Comparison of ENCODE assay signal across 1 cellular context in genomic region chr7:135557455-135558336, GRCh38.
TF ChIP-seq lines count a peak whose summit lies in the region.

NUP205 (plus strand) TSS chr7:135557917; CDS start chr7:135557945, 28 bp downstream.

TF ChIP-seq in K562, 482 proteins besides CTCF, POLR2A, EP300 and RAD21 (continued from another document and continues in another):
- no peak for TF ChIP-seq ID3 (CRISPR knock-in tag; IDR thresholded peaks at IDR 0.05)
- peak; percentile 96 for TF ChIP-seq ID3 (tag; IDR thresholded peaks at IDR 0.05)
- TF ChIP-seq POU5F1 (IDR thresholded peaks at IDR 0.05; ENCODE audit: borderline replicate concordance, low read depth, low read length, partially characterized antibody) = no peak
- TF ChIP-seq HES1 (IDR thresholded peaks at IDR 0.05; ENCODE audit: low read depth) = no peak
- TF ChIP-seq ZFP30 (CRISPR knock-in tag; IDR thresholded peaks at IDR 0.05; ENCODE audit: borderline replicate concordance) = no peak
- TF ChIP-seq SOX6 (IDR thresholded peaks at IDR 0.05) = 0 out of 2 replicates have a peak, but pooled peaks have one; percentile 9
- TF ChIP-seq EP400 (IDR thresholded peaks at IDR 0.05) = peak; percentile 99
- TF ChIP-seq KDM4B (IDR thresholded peaks at IDR 0.05; ENCODE audit: borderline replicate concordance in 2 of 2, low read depth in 1 of 2) = peak in 1 of 2 experiments; percentile 74; a peak in 2 of 4 replicates
- TF ChIP-seq ZNF140 (CRISPR knock-in tag; IDR thresholded peaks at IDR 0.05) = no peak
- TF ChIP-seq ZNF766 (CRISPR knock-in tag; conservative IDR thresholded peaks at IDR 0.05) = peak; percentile 82
- no peak for TF ChIP-seq RBM25 (IDR thresholded peaks at IDR 0.05; ENCODE audit: low read depth, low read length, severe bottlenecking)
- peak; percentile 36; the same call in 1 of the 2 replicates for TF ChIP-seq NFATC3 (IDR thresholded peaks at IDR 0.05)
- TF ChIP-seq ZNF76 (CRISPR knock-in tag; IDR thresholded peaks at IDR 0.05; ENCODE audit: borderline replicate concordance) = peak; percentile 66; the same call in 1 of the 2 replicates
- peak; percentile 92 for TF ChIP-seq PHF20 (IDR thresholded peaks at IDR 0.05; ENCODE audit: partially characterized antibody)
- no peak for TF ChIP-seq IRF1 (CRISPR knock-in tag; IDR thresholded peaks at IDR 0.05; ENCODE audit: borderline replicate concordance)
- TF ChIP-seq HMGXB4 (CRISPR knock-in tag; IDR thresholded peaks at IDR 0.05) = peak; percentile 81
- no peak for TF ChIP-seq MEF2A (IDR thresholded peaks at IDR 0.05; ENCODE audit: control insufficient read depth, low read depth, low read length)
- TF ChIP-seq STAT5B (CRISPR knock-in tag; IDR thresholded peaks at IDR 0.05) = no peak
- peak; percentile 87 for TF ChIP-seq ZNF232 (CRISPR knock-in tag; IDR thresholded peaks at IDR 0.05)
- peak; percentile 92 for TF ChIP-seq POLR2G (IDR thresholded peaks at IDR 0.05; ENCODE audit: low read depth, low read length)
- no peak for TF ChIP-seq ZNF174 (CRISPR knock-in tag; IDR thresholded peaks at IDR 0.05)
- 0 out of 2 replicates have a peak, but pooled peaks have one; percentile 16 for TF ChIP-seq ZNF668 (CRISPR knock-in tag; IDR thresholded peaks at IDR 0.05)
- TF ChIP-seq RBBP5 (IDR thresholded peaks at IDR 0.05; ENCODE audit: borderline replicate concordance, insufficient read depth, low read length, poor library complexity, severe bottlenecking) = peak; percentile 99
- no peak for TF ChIP-seq USF2 (CRISPR knock-in tag; IDR thresholded peaks at IDR 0.05)
- 0 out of 2 replicates have a peak, but pooled peaks have one; percentile 50 for TF ChIP-seq BHLHE40 (IDR thresholded peaks at IDR 0.05; ENCODE audit: low read length)
- peak; percentile 95 for TF ChIP-seq SAP30 (IDR thresholded peaks at IDR 0.05; ENCODE audit: borderline replicate concordance, insufficient read depth, low read depth, low read length, poor library complexity, severe bottlenecking)
- TF ChIP-seq ZBTB5 (IDR thresholded peaks at IDR 0.05) = no peak
- TF ChIP-seq ERF (CRISPR knock-in tag; IDR thresholded peaks at IDR 0.05) = peak; percentile 91; the same call in 1 of the 2 replicates
- TF ChIP-seq RBM34 (IDR thresholded peaks at IDR 0.05; ENCODE audit: borderline replicate concordance, insufficient read depth, low read length) = no peak
- peak; percentile 61 for TF ChIP-seq ZBTB26 (CRISPR knock-in tag; IDR thresholded peaks at IDR 0.05)
- TF ChIP-seq FOXA3 (CRISPR knock-in tag; conservative IDR thresholded peaks at IDR 0.05 in 1 of 2, IDR thresholded peaks at IDR 0.05 in 1 of 2) = no peak
- no peak for TF ChIP-seq SIRT6 (IDR thresholded peaks at IDR 0.05; ENCODE audit: low read depth, low read length)
- TF ChIP-seq SNAPC5 (CRISPR knock-in tag; IDR thresholded peaks at IDR 0.05) = no peak
- TF ChIP-seq ZNF609 (CRISPR knock-in tag; IDR thresholded peaks at IDR 0.05; ENCODE audit: borderline replicate concordance) = no peak; the same call in 1 of the 2 replicates
- peak; percentile 78; the same call in 1 of the 2 replicates for TF ChIP-seq NR2C2 (CRISPR knock-in tag; IDR thresholded peaks at IDR 0.05)
- TF ChIP-seq NR2C2 (tag; IDR thresholded peaks at IDR 0.05) = peak; percentile 86
- TF ChIP-seq KDM2B (CRISPR knock-in tag; IDR thresholded peaks at IDR 0.05) = no peak
- no peak for TF ChIP-seq NFYB (IDR thresholded peaks at IDR 0.05; ENCODE audit: extremely low read depth, insufficient read length)
- no peak for TF ChIP-seq DLX4 (CRISPR knock-in tag; IDR thresholded peaks at IDR 0.05)
- TF ChIP-seq PPARD (CRISPR knock-in tag; IDR thresholded peaks at IDR 0.05) = no peak
- TF ChIP-seq ZBTB33 (CRISPR knock-in tag; IDR thresholded peaks at IDR 0.05) = peak; percentile 83; the same call in 1 of the 2 replicates
- TF ChIP-seq MYBL2 (IDR thresholded peaks at IDR 0.05; ENCODE audit: low read depth) = peak; percentile 50; the same call in 1 of the 2 replicates
- TF ChIP-seq MYBL2 (CRISPR knock-in tag; IDR thresholded peaks at IDR 0.05; ENCODE audit: borderline replicate concordance) = no peak
- TF ChIP-seq JUN (IDR thresholded peaks at IDR 0.05; ENCODE audit: borderline replicate concordance, low read depth, low read length) = peak; percentile 41; the same call in 1 of the 2 replicates
- TF ChIP-seq JUN (CRISPR knock-in tag; IDR thresholded peaks at IDR 0.05; ENCODE audit: borderline replicate concordance) = peak; percentile 80; the same call in 1 of the 2 replicates
- TF ChIP-seq MEF2D (tag; conservative IDR thresholded peaks at IDR 0.05; ENCODE audit: low read depth) = peak; percentile 76; the same call in 1 of the 2 replicates
- no peak for TF ChIP-seq ZNF586 (CRISPR knock-in tag; conservative IDR thresholded peaks at IDR 0.05)
- TF ChIP-seq STAT5A (IDR thresholded peaks at IDR 0.05; ENCODE audit: borderline replicate concordance, low read length) = peak; percentile 31; the same call in 1 of the 2 replicates
- TF ChIP-seq ZNF830 (CRISPR knock-in tag; IDR thresholded peaks at IDR 0.05) = no peak
- TF ChIP-seq PTTG1 (tag; IDR thresholded peaks at IDR 0.05; ENCODE audit: low read depth) = no peak
- no peak for TF ChIP-seq MCM5 (IDR thresholded peaks at IDR 0.05; ENCODE audit: low read depth)
- TF ChIP-seq HDAC1 (IDR thresholded peaks at IDR 0.05) = peak; percentile 63 to 89; a peak in 2 of 4 replicates
- TF ChIP-seq FOXJ3 (CRISPR knock-in tag; IDR thresholded peaks at IDR 0.05) = no peak
- no peak for TF ChIP-seq U2AF2 (optimal IDR thresholded peaks at IDR 0.05; ENCODE audit: low read depth, low read length)
- peak; percentile 99 for TF ChIP-seq POLR2AphosphoS5 (IDR thresholded peaks at IDR 0.05; ENCODE audit: control insufficient read depth, insufficient read depth, low read depth, low read length)
- peak; percentile 84; the same call in 1 of the 2 replicates for TF ChIP-seq ZBTB17 (CRISPR knock-in tag; IDR thresholded peaks at IDR 0.05)
